ENCODE assay signal across 8 cellular contexts in genomic region chr6:106974337-106974998, GRCh38. TPM values are rescaled to one million over a fixed set of nuclear protein-coding genes. Genes with fewer than 3 reads are reported as not detected.
DNase-seq lines count a peak whose midpoint lies in the region; ATAC-seq and TF ChIP-seq lines count a peak whose summit lies in the region.

CD24 (minus strand) TSS chr6:106974729; CDS start chr6:106974646, 83 bp downstream.

- peaks cover 11% of the 10 kb centered on the region for H3K4me1 Mint-ChIP-seq in activated CD4-positive, alpha-beta T cell treated with anti-CD3 and anti-CD28 coated beads for 36 hours

- DNase-seq in activated CD4-positive, alpha-beta T cell treated with anti-CD3 and anti-CD28 coated beads for 36 hours: peak; percentile 39
- DNase-seq in activated CD4-positive, alpha-beta T cell treated with anti-CD3 and anti-CD28 coated beads for 1 hour: no peak
- DNase-seq in NCI-H748 treated with DMSO at 0.1 percent for 48 hours (lab: John Stamatoyannopoulos, UW): peak; percentile 75
- peak; percentile 32 for DNase-seq in astrocyte of the spinal cord (ENCODE audit: low read depth, low spot score)
- peak; percentile 76 for DNase-seq in kidney glomerular epithelial cell (lab: John Stamatoyannopoulos, UW)
- peak; percentile 16 for DNase-seq in stimulated activated CD8-positive, alpha-beta memory T cell treated with anti-CD3 and anti-CD28 coated beads, Interleukin-12 subunit alpha, Interleukin-12 subunit beta, amount 100 ng/mL, for 4 hours (ENCODE audit: low read depth)
- DNase-seq in substantia nigra (lab: John Stamatoyannopoulos, UW): no peak

- peaks cover 49% of the 10 kb centered on the region for H3K27me3 Mint-ChIP-seq in activated CD4-positive, alpha-beta T cell treated with anti-CD3 and anti-CD28 coated beads for 36 hours

- TF ChIP-seq CTCF in astrocyte of the spinal cord (IDR thresholded peaks at IDR 0.05; ENCODE audit: low read depth, low read length): no peak

- no peak within 1 kb of the TSS for H3K27ac ChIP-seq in substantia nigra (ENCODE audit: low read depth, low read length, poor library complexity, severe bottlenecking)

- no peak within 1 kb of the TSS for H3K27ac Mint-ChIP-seq in activated CD4-positive, alpha-beta T cell treated with anti-CD3 and anti-CD28 coated beads for 36 hours

- peak within 1 kb of the TSS; percentile 53 for H3K4me3 ChIP-seq in astrocyte of the spinal cord (ENCODE audit: low read depth, low read length)

- POLR2A ChIA-PET in activated CD4-positive, alpha-beta T cell treated with anti-CD3 and anti-CD28 coated beads for 36 hours (lab: Charles Lee): no interaction called here

- in situ Hi-C loops in astrocyte of the spinal cord (cut with HindIII; ENCODE audit: low sequenced_read_pairs): no loop called here

- CTCF ChIA-PET in activated CD4-positive, alpha-beta T cell treated with anti-CD3 and anti-CD28 coated beads for 36 hours (lab: Charles Lee): no interaction called here

- peak within 1 kb of the TSS; percentile 44 for H3K4me3 Mint-ChIP-seq in activated CD4-positive, alpha-beta T cell treated with anti-CD3 and anti-CD28 coated beads for 36 hours

- H3K9me3 Mint-ChIP-seq in activated CD4-positive, alpha-beta T cell treated with anti-CD3 and anti-CD28 coated beads for 36 hours (ENCODE audit: low read depth): no peaks in the 10 kb centered on the region

- intact Hi-C loops in activated CD4-positive, alpha-beta T cell treated with anti-CD3 and anti-CD28 coated beads for 36 hours (cut with DNase I, micrococcal nuclease): loop anchor here in 1 of 2 experiments (10.0 kb wide), 1 partner anchor 610 kb away; the partner anchor contains the start of gene CRYBG1

- no peaks in the 10 kb centered on the region for H3K36me3 Mint-ChIP-seq in activated CD4-positive, alpha-beta T cell treated with anti-CD3 and anti-CD28 coated beads for 36 hours (ENCODE audit: low read depth)

- ATAC-seq in activated CD4-positive, alpha-beta T cell treated with anti-CD3 and anti-CD28 coated beads for 36 hours: peak; percentile 46
- peak; percentile 24 for ATAC-seq in HG03064 (IDR thresholded peaks at IDR 0.05; ENCODE audit: low read depth, unreplicated experiment)

RNA-seq across cellular contexts. Expression of gene CD24, which starts in this region (rescaled TPM):
- under 1 TPM in 1 of 2 experiments, not detected in 1; 0.21 TPM for total RNA-seq in activated CD4-positive, alpha-beta T cell treated with anti-CD3 and anti-CD28 coated beads for 36 hours

Comparison
In these comparisons a context has a peak if more than half of its experiments do, and no peak if none do; other contexts are left out.
1. Peak in DNase-seq and ATAC-seq in activated CD4-positive, alpha-beta T cell treated with anti-CD3 and anti-CD28 coated beads for 36 hours; RNA of the gene not detected or under 1 TPM.
2. DNase-seq: peak in NCI-H748 treated with DMSO at 0.1 percent for 48 hours (single experiment), astrocyte of the spinal cord (single experiment), kidney glomerular epithelial cell (single experiment) and stimulated activated CD8-positive, alpha-beta memory T cell treated with anti-CD3 and anti-CD28 coated beads, Interleukin-12 subunit alpha, Interleukin-12 subunit beta, amount 100 ng/mL, for 4 hours (single experiment); none in activated CD4-positive, alpha-beta T cell treated with anti-CD3 and anti-CD28 coated beads for 1 hour (single experiment) and substantia nigra (0 of 49).